Comparison of ENCODE assay signal across 19 cellular contexts in genomic region chr21:26565105-26565504, GRCh38. TPM values are rescaled to one million over a fixed set of nuclear protein-coding genes. Genes with fewer than 3 reads are reported as not detected.
"Had no signal": no experiment of that assay in that cellular context is flagged by ENCODE, and none has a peak within 500 bp of the region (broad histone marks: within the 10 kb centered on the region; RNA-seq: fewer than 3 reads in every experiment).

No MANE protein-coding gene starts in this region.

- ATAC-seq: natural killer cell, psoas muscle had no signal

- H3K4me1 Mint-ChIP-seq: activated CD4-positive, alpha-beta memory T cell treated with anti-CD3 and anti-CD28 coated beads, Interleukin-2, amount 10 ng/mL, durations not matched to agents 7 days and 5 days; natural killer cell had no signal

- H3K36me3 ChIP-seq: esophagus squamous epithelium, sigmoid colon, thoracic aorta had no signal

- DNase-seq: activated CD4-positive, alpha-beta memory T cell treated with anti-CD3 and anti-CD28 coated beads, Interleukin-2, amount 10 ng/mL, durations not matched to agents 7 days and 5 days; activated gamma-delta T cell; activated T-cell treated with anti-CD3 and anti-CD28 coated beads, Interleukin-2, amount 50 U/mL, for 48 hours; amygdala; cerebellar nuclear complex; dorsolateral prefrontal cortex; esophagus squamous epithelium; foreskin fibroblast; kidney; natural killer cell; occipital lobe; psoas muscle; sigmoid colon; stimulated activated CD4-positive, alpha-beta T cell treated with anti-CD3 and anti-CD28 coated beads, Interleukin-2, amount 100 ng/mL, for 48 hours; SW 1271 had no signal

- H3K4me3 Mint-ChIP-seq: activated CD4-positive, alpha-beta memory T cell treated with anti-CD3 and anti-CD28 coated beads, Interleukin-2, amount 10 ng/mL, durations not matched to agents 7 days and 5 days; activated naive CD8-positive, alpha-beta T cell; brain; natural killer cell; stimulated activated naive CD8-positive, alpha-beta T cell treated with anti-CD3 and anti-CD28 coated beads, Interleukin-15, Interleukin-2, amounts not matched to agents 100 ng/mL and 50 ng/mL, for 24 hours had no signal

- H3K4me3 ChIP-seq: dorsolateral prefrontal cortex, esophagus squamous epithelium, psoas muscle, sigmoid colon, thoracic aorta had no signal

- H3K27me3 ChIP-seq: dorsolateral prefrontal cortex, esophagus squamous epithelium, sigmoid colon had no signal

- H3K27ac ChIP-seq: psoas muscle, thoracic aorta had no signal

- H3K27me3 Mint-ChIP-seq: activated CD4-positive, alpha-beta memory T cell treated with anti-CD3 and anti-CD28 coated beads, Interleukin-2, amount 10 ng/mL, durations not matched to agents 7 days and 5 days had no signal

- H3K9me3 ChIP-seq: esophagus squamous epithelium, psoas muscle, sigmoid colon, thoracic aorta had no signal

- H3K4me1 ChIP-seq: esophagus squamous epithelium, psoas muscle, sigmoid colon had no signal

- H3K27ac Mint-ChIP-seq: activated CD4-positive, alpha-beta memory T cell treated with anti-CD3 and anti-CD28 coated beads, Interleukin-2, amount 10 ng/mL, durations not matched to agents 7 days and 5 days; activated naive CD8-positive, alpha-beta T cell; brain; natural killer cell; stimulated activated naive CD8-positive, alpha-beta T cell treated with anti-CD3 and anti-CD28 coated beads, Interleukin-15, Interleukin-2, amounts not matched to agents 100 ng/mL and 50 ng/mL, for 24 hours had no signal

- H3K36me3 Mint-ChIP-seq: activated naive CD8-positive, alpha-beta T cell; natural killer cell had no signal

RNA-seq across cellular contexts. Expression of gene CYYR1, which starts 8.0 kb away (rescaled TPM):
- total RNA-seq: activated CD4-positive, alpha-beta memory T cell treated with anti-CD3 and anti-CD28 coated beads, Interleukin-2, amount 10 ng/mL, durations not matched to agents 7 days and 5 days; natural killer cell had no signal
